ENCODE assay signal across 9 cellular contexts in the genomic region with DNA sequence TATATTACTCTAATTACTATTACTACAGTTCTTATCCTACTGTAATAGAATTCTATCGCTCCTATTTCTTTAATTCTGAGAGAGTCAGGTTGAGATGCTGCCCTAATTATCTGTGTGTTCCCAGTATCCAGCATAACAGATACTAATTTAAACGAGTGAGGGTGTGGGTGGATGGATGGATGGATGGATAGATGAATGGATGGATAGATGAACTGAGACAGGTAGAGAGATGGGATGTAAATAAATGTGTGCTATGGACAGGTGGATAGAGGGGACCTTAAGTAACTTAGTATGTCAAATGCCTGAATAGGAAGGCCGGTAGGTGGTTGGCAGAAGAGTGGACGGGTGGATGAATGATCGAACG.
DNase-seq lines count a peak whose midpoint lies in the region; ATAC-seq and TF ChIP-seq lines count a peak whose summit lies in the region.
"Had no signal": no experiment of that assay in that cellular context is flagged by ENCODE, and none has a peak within 500 bp of the region (broad histone marks: within the 10 kb centered on the region; RNA-seq: fewer than 3 reads in every experiment).

No MANE protein-coding gene starts in this region.

- peak overlapping the region; percentile 90 for H2BK5ac ChIP-seq in IMR-90 (ENCODE audit: low read depth, low read length, poor library complexity, severe bottlenecking)

- DNase-seq in IMR-90 (no peak), NCI-H2227 (lab: John Stamatoyannopoulos, UW; ENCODE audit: unreplicated experiment) (no peak), HPDE6-E6E7 (ENCODE audit: extremely low spot score) (no peak)
- DNase-seq in central memory CD8-positive, alpha-beta T cell (ENCODE audit: low spot score in 2 of 2) = no peak

- no peak for TF ChIP-seq POLR2A in IMR-90 (IDR thresholded peaks at IDR 0.05; ENCODE audit: low read depth, low read length)

- peak overlapping the region; percentile 99 for H3K4me2 ChIP-seq in BLaER1
- peak overlapping the region; percentile 7; the same call in 1 of the 2 replicates for H3K4me2 ChIP-seq in IMR-90 (ENCODE audit: low read depth, low read length)
- H3K4me2 ChIP-seq in neural cell (ENCODE audit: low read length) = no peak overlapping the region

- no peaks in the 10 kb centered on the region for H3F3A ChIP-seq in neural cell (ENCODE audit: insufficient read depth, low read length, poor library complexity, severe bottlenecking)

- peak overlapping the region; percentile 78 for H3K14ac ChIP-seq in IMR-90 (replicated peaks; ENCODE audit: low read depth, low read length)

- peaks cover 7% of the 10 kb centered on the region for H3K36me3 Mint-ChIP-seq in central memory CD8-positive, alpha-beta T cell (ENCODE audit: insufficient read depth)

- H4K20me1 ChIP-seq in BLaER1 = no peaks in the 10 kb centered on the region
- no peaks in the 10 kb centered on the region for H4K20me1 ChIP-seq in IMR-90 (ENCODE audit: insufficient read depth, low read length)
- H4K20me1 ChIP-seq in neural cell (ENCODE audit: insufficient read depth) = no peaks in the 10 kb centered on the region

- H3K79me1 ChIP-seq in IMR-90 (ENCODE audit: low read depth in 1 of 2, low read length in 2 of 2) = no peaks in the 10 kb centered on the region

- intact Hi-C loops in IMR-90 (cut with micrococcal nuclease) = no loop called here

- H2BK120ac ChIP-seq in IMR-90 (ENCODE audit: low read depth, low read length) = peak overlapping the region; percentile 97

- no peak overlapping the region for H3K27ac Mint-ChIP-seq in central memory CD8-positive, alpha-beta T cell (ENCODE audit: low read depth)

- peak overlapping the region; percentile 80 for H2AK5ac ChIP-seq in IMR-90 (ENCODE audit: low read depth, low read length)

- TF ChIP-seq RAD21 in IMR-90 (IDR thresholded peaks at IDR 0.05; ENCODE audit: low read length) (no peak), neural cell (conservative IDR thresholded peaks at IDR 0.05) (no peak)

- H3K56ac ChIP-seq in IMR-90 (ENCODE audit: extremely low read depth, insufficient read depth, low read length) = peak overlapping the region; percentile 47; the same call in 1 of the 2 replicates

- ATAC-seq in IMR-90 (ENCODE audit: low read depth) (no peak), esophagus mucosa (no peak), GM18511 (IDR thresholded peaks at IDR 0.05; ENCODE audit: unreplicated experiment) (no peak)
- no peak for ATAC-seq in central memory CD8-positive, alpha-beta T cell (replicated peaks; ENCODE audit: extremely low read depth, poor library complexity, severe bottlenecking)

- H3K9me3 ChIP-seq in BLaER1 (0 out of 2 replicates have a peak, but pooled peaks cover 4% of the 10 kb centered on the region), IMR-90 (ENCODE audit: control insufficient read depth, insufficient read depth, low read length) (no peaks in the 10 kb centered on the region), neural cell (ENCODE audit: low read length) (no peaks in the 10 kb centered on the region)
- H3K9me3 ChIP-seq: stomach had no signal

- H3K79me2 ChIP-seq in neural cell (replicated peaks; ENCODE audit: insufficient read depth, low read length) = no peaks in the 10 kb centered on the region

- TF ChIP-seq EP300 in neural cell (conservative IDR thresholded peaks at IDR 0.05; ENCODE audit: poor library complexity, severe bottlenecking) = no peak

- CTCF ChIA-PET in IMR-90 (lab: Yijun Ruan, JAX) = no interaction called here

- H3K27ac ChIP-seq in BLaER1 (no peak overlapping the region; the same call in 1 of the 2 replicates), IMR-90 (ENCODE audit: insufficient read depth, low read length) (peak overlapping the region; percentile 31; the same call in 1 of the 2 replicates), neural cell (ENCODE audit: low read length) (no peak overlapping the region)

- POLR2A ChIA-PET in IMR-90 (lab: Charles Lee; ENCODE audit: unreplicated experiment) = no interaction called here

- peak overlapping the region; percentile 64 for H3K4me3 ChIP-seq in BLaER1
- peak overlapping the region; percentile 31; the same call in 1 of the 2 replicates for H3K4me3 ChIP-seq in IMR-90 (ENCODE audit: insufficient read depth, low read depth, low read length)
- H3K4me3 ChIP-seq in neural cell (ENCODE audit: low read length) = peak overlapping the region; percentile 59

- H2BK20ac ChIP-seq in IMR-90 (ENCODE audit: low read depth, low read length) = peak overlapping the region; percentile 95

- H4K8ac ChIP-seq in IMR-90 (ENCODE audit: low read depth in 2 of 2, low read length in 2 of 2) = peak overlapping the region; percentile 51 to 84

- peak overlapping the region; percentile 92 for H3K4ac ChIP-seq in IMR-90 (ENCODE audit: low read depth, low read length)

- peak overlapping the region; percentile 46 for H4K91ac ChIP-seq in IMR-90 (ENCODE audit: insufficient read depth, low read depth, low read length)

- no peaks in the 10 kb centered on the region for H3K9me1 ChIP-seq in IMR-90 (ENCODE audit: insufficient read depth, low read length)

- no peak overlapping the region for H4K5ac ChIP-seq in IMR-90 (ENCODE audit: low read depth, low read length)

- 65% methylated on average over 5 of the region's 6 CpGs; no CpG with 5 or more reads in 1 of the 2 experiments for WGBS in IMR-90 (ENCODE audit: extremely low coverage in 2 of 2, insufficient read length in 1 of 2), 2 experiments

- peaks cover 7% of the 10 kb centered on the region for H3K4me1 Mint-ChIP-seq in central memory CD8-positive, alpha-beta T cell

- no peaks in the 10 kb centered on the region for H3K9me2 ChIP-seq in neural cell (ENCODE audit: insufficient read depth, low read length)

- H3K4me1 ChIP-seq in BLaER1 = peaks cover 14% of the 10 kb centered on the region
- peaks cover 3% of the 10 kb centered on the region; the same call in 1 of the 2 replicates for H3K4me1 ChIP-seq in IMR-90 (ENCODE audit: control insufficient read depth, insufficient read depth, low read length)

- peaks cover 4% of the 10 kb centered on the region; the same call in 1 of the 2 replicates for H3K27me3 ChIP-seq in BLaER1
- no peaks in the 10 kb centered on the region for H3K27me3 ChIP-seq in IMR-90 (ENCODE audit: control insufficient read depth, insufficient read depth, low read length)
- peaks cover 17% of the 10 kb centered on the region for H3K27me3 ChIP-seq in neural cell (ENCODE audit: insufficient read depth, low read depth, low read length)

- TF ChIP-seq CTCF in IMR-90 (conservative IDR thresholded peaks at IDR 0.05; ENCODE audit: low read depth, low read length) (no peak), neural cell (IDR thresholded peaks at IDR 0.05; ENCODE audit: poor library complexity, severe bottlenecking) (no peak)

- peak overlapping the region; percentile 92 for H2AK9ac ChIP-seq in IMR-90 (replicated peaks; ENCODE audit: low read depth, low read length, poor library complexity)

- dilution Hi-C loops in IMR-90 (cut with HindIII; ENCODE audit: low sequenced_read_pairs, unreplicated experiment) = no loop called here

- in situ Hi-C loops in IMR-90 (cut with MboI; ENCODE audit: low sequenced_read_pairs) = loop anchor here (25.0 kb wide), 1 partner anchor 610 kb away; no protein-coding TSS in a partner anchor

- no TSS peak for BruUV-seq in IMR-90 (replicated peaks; lab: Mats Ljungman, UMichigan)

- H3K27me3 Mint-ChIP-seq in central memory CD8-positive, alpha-beta T cell = peaks cover 61% of the 10 kb centered on the region

- H3K9me3 Mint-ChIP-seq in central memory CD8-positive, alpha-beta T cell = no peaks in the 10 kb centered on the region

- H3K36me3 ChIP-seq in BLaER1 (no peaks in the 10 kb centered on the region), IMR-90 (ENCODE audit: control insufficient read depth, insufficient read depth, low read length) (no peaks in the 10 kb centered on the region), neural cell (ENCODE audit: insufficient read depth, low read length) (no peaks in the 10 kb centered on the region)
- H3K36me3 ChIP-seq: stomach had no signal

- H3K9ac ChIP-seq in BLaER1 (0 out of 2 replicates have a peak overlapping the region, but pooled peaks have one; percentile 64), IMR-90 (ENCODE audit: low read depth, low read length) (peak overlapping the region; percentile 17; the same call in 1 of the 2 replicates), neural cell (ENCODE audit: low read length) (peak overlapping the region; percentile 36)

- H2AFZ ChIP-seq in IMR-90 (replicated peaks; ENCODE audit: low read length, poor library complexity) (peak overlapping the region; percentile 96), neural cell (ENCODE audit: low read depth, low read length) (no peak overlapping the region)

- peak overlapping the region; percentile 72 for H3K4me3 Mint-ChIP-seq in central memory CD8-positive, alpha-beta T cell

- H3K23ac ChIP-seq in IMR-90 (ENCODE audit: low read depth, low read length) = 0 out of 2 replicates have a peak overlapping the region, but pooled peaks have one; percentile 92

- H2BK15ac ChIP-seq in IMR-90 (ENCODE audit: low read depth, low read length) = peak overlapping the region; percentile 87; the same call in 2 of the 3 replicates

- H3K18ac ChIP-seq in IMR-90 (ENCODE audit: low read depth, low read length) = peak overlapping the region; percentile 39; the same call in 1 of the 2 replicates

TF ChIP-seq in IMR-90, 13 proteins besides CTCF, POLR2A, EP300 and RAD21 (continues in another document):
- TF ChIP-seq CEBPB (IDR thresholded peaks at IDR 0.05; ENCODE audit: low read depth, low read length) (no peak), RFX5 (IDR thresholded peaks at IDR 0.05; ENCODE audit: low read depth, low read length) (no peak), CHD1 (IDR thresholded peaks at IDR 0.05; ENCODE audit: low read depth, low read length) (no peak)

TF ChIP-seq in neural cell, 6 proteins besides CTCF, POLR2A, EP300 and RAD21 (continues in another document):
- TF ChIP-seq MXI1 (conservative IDR thresholded peaks at IDR 0.05; ENCODE audit: poor library complexity, severe bottlenecking) (no peak), SMC3 (conservative IDR thresholded peaks at IDR 0.05; ENCODE audit: poor library complexity) (no peak), EZH2 (IDR thresholded peaks at IDR 0.05; ENCODE audit: borderline replicate concordance, insufficient read depth, low read length, poor library complexity, severe bottlenecking) (no peak), TAF1 (IDR thresholded peaks at IDR 0.05; ENCODE audit: low read depth) (no peak), POLR2AphosphoS5 (IDR thresholded peaks at IDR 0.05) (no peak)
